In genomic region chr12:128790221-128790620, GRCh38 we compare ENCODE assay signal across 21 cellular contexts. TPM values are rescaled to one million over a fixed set of nuclear protein-coding genes. Genes with fewer than 3 reads are reported as not detected.
DNase-seq lines count a peak whose midpoint lies in the region; ATAC-seq and TF ChIP-seq lines count a peak whose summit lies in the region.
"Had no signal": no experiment of that assay in that cellular context is flagged by ENCODE, and none has a peak within 500 bp of the region (broad histone marks: within the 10 kb centered on the region; RNA-seq: fewer than 3 reads in every experiment).

No MANE protein-coding gene starts in this region.

- H3K4me2 ChIP-seq in OCI-LY7 (ENCODE audit: low read length) (peak overlapping the region; percentile 58; the same call in 1 of the 2 replicates), hepatocyte (no peak overlapping the region)
- H3K4me2 ChIP-seq: SK-N-SH had no signal

- H3K4me1 ChIP-seq in OCI-LY7 (ENCODE audit: insufficient read depth, low read length, poor library complexity, severe bottlenecking) (peaks cover 75% of the 10 kb centered on the region), hepatocyte (ENCODE audit: insufficient read depth) (no peaks in the 10 kb centered on the region)
- H3K4me1 ChIP-seq: body of pancreas had no signal

- DNase-seq in left ventricle myocardium superior = no peak
- DNase-seq in Right ventricle myocardium inferior (ENCODE audit: missing footprints) = no peak
- no peak for DNase-seq in OCI-LY7 (ENCODE audit: low spot score)
- peak; percentile 59 for DNase-seq in mesenteric fat pad (ENCODE audit: low spot score)
- no peak for DNase-seq in stimulated activated CD4-positive, alpha-beta T cell treated with anti-CD3 and anti-CD28 coated beads, Interleukin-15, amount 100 ng/mL, for 24 hours
- no peak for DNase-seq in hepatocyte (ENCODE audit: low spot score)
- DNase-seq in NCI-H2227 (lab: John Stamatoyannopoulos, UW; ENCODE audit: unreplicated experiment) = no peak
- DNase-seq: activated CD8-positive, alpha-beta memory T cell treated with anti-CD3 and anti-CD28 coated beads, Interleukin-2, amount 50 U/mL, for 4 hours; activated effector memory CD4-positive, alpha-beta T cell treated with anti-CD3 and anti-CD28 coated beads, Interleukin-2, amount 50 U/mL, for 16 hours; body of pancreas; mammary epithelial cell; NCI-H1417; NCI-H2107; NCI-H524; RPMI8226; SK-N-SH; stimulated activated CD4-positive, alpha-beta T cell treated with anti-CD3 and anti-CD28 coated beads, Interleukin-12 subunit alpha, Interleukin-12 subunit beta, amount 100 ng/mL, for 4 hours; T-helper 9 cell; trophoblast cell had no signal

- H2AFZ ChIP-seq in OCI-LY7 (ENCODE audit: low read length) (no peak overlapping the region), hepatocyte (no peak overlapping the region)

- ATAC-seq in left ventricle myocardium superior = peak; percentile 27
- no peak for ATAC-seq in Right ventricle myocardium inferior
- ATAC-seq in GM18502 (IDR thresholded peaks at IDR 0.05; ENCODE audit: poor library complexity, unreplicated experiment) = no peak
- ATAC-seq: body of pancreas, gastroesophageal sphincter had no signal

- POLR2A ChIA-PET in OCI-LY7 (lab: Charles Lee) = interaction anchor here (1.3 to 1.7 kb wide), 2 partner anchors 32 to 33 kb away, joined by 4 to 5 read pairs; partner anchors contain the start of gene SLC15A4

- intact Hi-C loops in left ventricle myocardium superior (cut with micrococcal nuclease) = no loop called here
- intact Hi-C loops in Right ventricle myocardium inferior (cut with DNase I) = no loop called here
- intact Hi-C loops in OCI-LY7 (cut with micrococcal nuclease; ENCODE audit: unreplicated experiment) = loop anchor here (5.0 kb wide), 1 partner anchor 258 kb away; no protein-coding TSS in a partner anchor

- H4K20me1 ChIP-seq in OCI-LY7 (ENCODE audit: insufficient read depth, low read length) (no peaks in the 10 kb centered on the region), hepatocyte (ENCODE audit: insufficient read depth, poor library complexity, severe bottlenecking) (no peaks in the 10 kb centered on the region)

- H3K79me2 ChIP-seq in OCI-LY7 (ENCODE audit: insufficient read depth, low read depth, low read length) (peaks cover 17% of the 10 kb centered on the region; the same call in 1 of the 2 replicates), hepatocyte (no peaks in the 10 kb centered on the region)

- no TSS peak for BruUV-seq in OCI-LY7 (replicated peaks; lab: Mats Ljungman, UMichigan)

- CTCF ChIA-PET in OCI-LY7 (lab: Charles Lee; ENCODE audit: unreplicated experiment) = no interaction called here

- H3K9me3 ChIP-seq in OCI-LY7 (ENCODE audit: low read length) (no peaks in the 10 kb centered on the region), hepatocyte (ENCODE audit: low read depth) (no peaks in the 10 kb centered on the region)
- H3K9me3 ChIP-seq: body of pancreas, gastroesophageal sphincter, SK-N-SH had no signal

- H3K4me3 ChIP-seq in OCI-LY7 (ENCODE audit: low read depth, low read length, poor library complexity, severe bottlenecking) (no peak overlapping the region), hepatocyte (no peak overlapping the region)
- H3K4me3 ChIP-seq: body of pancreas, gastroesophageal sphincter had no signal

- H3K27ac ChIP-seq in OCI-LY7 (ENCODE audit: low read depth, low read length, poor library complexity, severe bottlenecking) = peak overlapping the region; percentile 22
- H3K27ac ChIP-seq in hepatocyte = no peak overlapping the region
- H3K27ac ChIP-seq: body of pancreas, gastroesophageal sphincter had no signal

- H3K9me2 ChIP-seq in OCI-LY7 (ENCODE audit: insufficient read depth, low read length) (no peaks in the 10 kb centered on the region), hepatocyte (replicated peaks; ENCODE audit: insufficient read depth) (no peaks in the 10 kb centered on the region)
- H3K9me2 ChIP-seq: SK-N-SH had no signal

- TF ChIP-seq CTCF in OCI-LY7 (conservative IDR thresholded peaks at IDR 0.05; ENCODE audit: low read length) (no peak), hepatocyte (IDR thresholded peaks at IDR 0.05; ENCODE audit: poor library complexity) (no peak)

- 87% methylated on average over 11 of the region's 11 CpGs for WGBS in hepatocyte (ENCODE audit: low lambda C conversion rate, missing lambda C conversion rate)

- H3K36me3 ChIP-seq in OCI-LY7 (ENCODE audit: insufficient read depth, low read length) (peaks cover 49% of the 10 kb centered on the region), hepatocyte (replicated peaks; ENCODE audit: insufficient read depth, low read depth) (no peaks in the 10 kb centered on the region)

- H3K27me3 ChIP-seq in hepatocyte = no peaks in the 10 kb centered on the region
- H3K27me3 ChIP-seq: body of pancreas, gastroesophageal sphincter had no signal

RNA-seq across cellular contexts. Expression of gene SLC15A4, which starts 33.5 kb away (rescaled TPM):
- total RNA-seq in left ventricle myocardium superior = 14.0 TPM
- total RNA-seq in Right ventricle myocardium inferior = 16.3 TPM
- total RNA-seq in OCI-LY7 (2014; rRNA removed; shearing (Covaris generic)) = 46.7 and 53.3 TPM in 2 replicates
- 72.8 and 87.3 TPM in 2 replicates for total RNA-seq in OCI-LY7 (2022)
- total RNA-seq in mesenteric fat pad = 26.5 TPM
- 34.6 and 48.5 TPM in 2 replicates for total RNA-seq in hepatocyte
- 29.9 and 33.6 TPM in 2 replicates for polyA plus RNA-seq in hepatocyte
